ENCODE assay signal across 14 cellular contexts in the genomic region with DNA sequence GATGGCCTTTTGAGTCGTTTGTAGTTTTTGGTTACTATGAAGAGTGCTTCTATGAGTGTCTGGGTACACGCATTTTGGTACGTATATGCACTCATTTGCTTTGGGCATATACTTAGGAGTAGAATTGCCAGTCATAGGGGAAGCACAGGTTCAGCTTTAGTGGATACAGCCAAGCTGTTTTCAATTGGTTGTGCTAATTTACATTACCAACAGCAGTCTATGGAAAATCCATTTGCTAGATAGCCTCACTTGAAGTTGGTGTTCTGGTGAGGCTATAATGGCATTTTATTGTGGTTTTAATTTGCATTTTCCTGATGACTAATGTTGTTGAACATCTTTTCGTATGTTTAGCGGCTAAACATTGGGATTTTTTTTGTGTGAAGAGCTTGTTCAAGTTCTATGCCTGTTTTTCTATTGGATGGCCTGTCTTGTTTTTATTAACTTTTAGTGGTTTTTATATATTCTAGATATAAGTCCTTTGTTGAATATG.
DNase-seq lines count a peak whose midpoint lies in the region; ATAC-seq and TF ChIP-seq lines count a peak whose summit lies in the region.
"Had no signal": no experiment of that assay in that cellular context is flagged by ENCODE, and none has a peak within 500 bp of the region (broad histone marks: within the 10 kb centered on the region; RNA-seq: fewer than 3 reads in every experiment).

No MANE protein-coding gene starts in this region.

- H3K9me3 ChIP-seq in A673 (ENCODE audit: low read depth, low read length, poor library complexity, severe bottlenecking) (no peaks in the 10 kb centered on the region), HEK293 (ENCODE audit: control insufficient read depth, insufficient read depth, low read depth, low read length) (no peaks in the 10 kb centered on the region), suprapubic skin (no peaks in the 10 kb centered on the region)

- no peak for TF ChIP-seq POLR2A in suprapubic skin (IDR thresholded peaks at IDR 0.05)

- no TSS peak for BruUV-seq in A673 (replicated peaks; lab: Mats Ljungman, UMichigan)

- H3K4me1 ChIP-seq in A673 (ENCODE audit: insufficient read depth, low read length, poor library complexity, severe bottlenecking) (no peaks in the 10 kb centered on the region), HEK293 (ENCODE audit: control insufficient read depth, insufficient read depth, low read length) (no peaks in the 10 kb centered on the region), suprapubic skin (peaks cover 7% of the 10 kb centered on the region)

- WGBS in suprapubic skin, result 90% methylated on average over 5 of the region's 5 CpGs

- no peak overlapping the region for H3K4me3 ChIP-seq in A673 (ENCODE audit: low read depth, low read length, poor library complexity, severe bottlenecking)
- no peak overlapping the region for H3K4me3 ChIP-seq in HEK293 (ENCODE audit: low read depth, low read length)
- no peak overlapping the region for H3K4me3 ChIP-seq in suprapubic skin
- H3K4me3 ChIP-seq: GM23338 had no signal

- DNase-seq in A673 (ENCODE audit: low spot score) (peak; percentile 25), RPMI7951 (ENCODE audit: low read depth) (peak; percentile 46), astrocyte of the hippocampus (ENCODE audit: low read depth, low spot score) (peak; percentile 74), LoVo (ENCODE audit: low spot score) (no peak), suprapubic skin (ENCODE audit: low spot score in 2 of 2) (no peak)
- DNase-seq: CD8-positive, alpha-beta T cell; COR-L47; DMS153; DMS79 treated with DMSO at 0.1 percent for 48 hours; GDM1; H9 had no signal

- POLR2A ChIA-PET in A673 (lab: Charles Lee; ENCODE audit: low non-redundant PET) (no interaction called here), HEK293 (lab: Yijun Ruan, JAX) (no interaction called here)

- intact Hi-C loops in A673 (cut with micrococcal nuclease; ENCODE audit: unreplicated experiment), result loop anchor here (5.0 kb wide), 1 partner anchor 54 kb away; no protein-coding TSS in a partner anchor

- no peak for TF ChIP-seq CTCF in A673 (conservative IDR thresholded peaks at IDR 0.05; ENCODE audit: low read depth, low read length)
- no peak for TF ChIP-seq CTCF in HEK293 (tag by site-specific recombination; IDR thresholded peaks at IDR 0.05)
- TF ChIP-seq CTCF in suprapubic skin (IDR thresholded peaks at IDR 0.05), result no peak

- no peaks in the 10 kb centered on the region for H3K36me3 ChIP-seq in A673 (ENCODE audit: insufficient read depth, low read length, poor library complexity, severe bottlenecking)
- H3K36me3 ChIP-seq in HEK293 (ENCODE audit: control insufficient read depth in 2 of 2, insufficient read depth in 1 of 2, low read length in 2 of 2), result no peaks in the 10 kb centered on the region
- no peaks in the 10 kb centered on the region for H3K36me3 ChIP-seq in suprapubic skin

- no peak for ATAC-seq in HG03354 (IDR thresholded peaks at IDR 0.05; ENCODE audit: poor library complexity, severe bottlenecking, unreplicated experiment)
- ATAC-seq: CD8-positive, alpha-beta T cell; GM23338 had no signal

- CTCF ChIA-PET in A673 (lab: Charles Lee), result interaction anchor here (0.7 kb wide), 1 partner anchor 16 kb away, joined by 9 read pairs; no protein-coding TSS in a partner anchor
- CTCF ChIA-PET in HEK293 (lab: Yijun Ruan, JAX), result interaction anchor here (1.5 to 2.9 kb wide), 2 partner anchors 55 to 222 kb away, joined by 6 to 11 read pairs; no protein-coding TSS in a partner anchor

- no peak for TF ChIP-seq EP300 in suprapubic skin (IDR thresholded peaks at IDR 0.05)

- no peaks in the 10 kb centered on the region for H3K27me3 ChIP-seq in A673 (replicated peaks; ENCODE audit: insufficient read depth, low read depth, low read length, poor library complexity)
- no peaks in the 10 kb centered on the region for H3K27me3 ChIP-seq in suprapubic skin

- H3K27ac ChIP-seq in A673 (ENCODE audit: low read depth, low read length, poor library complexity, severe bottlenecking), result no peak overlapping the region
- H3K27ac ChIP-seq in HEK293 (ENCODE audit: extremely low read depth, low read depth, low read length), result no peak overlapping the region
- no peak overlapping the region for H3K27ac ChIP-seq in suprapubic skin

TF ChIP-seq in HEK293, 187 proteins besides CTCF, POLR2A, EP300 and RAD21:
- no peak for TF ChIP-seq ZNF311 (tag by site-specific recombination; IDR thresholded peaks at IDR 0.05; ENCODE audit: borderline replicate concordance)
- peak; percentile 11; the same call in 1 of the 2 replicates for TF ChIP-seq GLIS1 (tag by site-specific recombination; IDR thresholded peaks at IDR 0.05)

Comparison
In these comparisons a context has a peak if more than half of its experiments do, and no peak if none do; other contexts are left out.
1. DNase-seq: peak in A673 (single experiment), RPMI7951 (single experiment) and astrocyte of the hippocampus (single experiment); none in LoVo (single experiment) and suprapubic skin (0 of 2).